In genomic region chr9:133356391-133357091, GRCh38 we compare ENCODE assay signal across 8 cellular contexts. TPM values are rescaled to one million over a fixed set of nuclear protein-coding genes. Genes with fewer than 3 reads are reported as not detected.
A peak's percentile ranks its signal among the peaks of the same experiment; 100 is the strongest.
DNase-seq lines count a peak whose midpoint lies in the region; ATAC-seq, FAIRE-seq and TF ChIP-seq lines count a peak whose summit lies in the region.

SURF1 (minus strand) TSS chr9:133356487; CDS start chr9:133356453, 34 bp downstream.
SURF2 (plus strand) TSS chr9:133356550; CDS start chr9:133356593, 43 bp downstream.

- no peak for TF ChIP-seq CTCF in pancreas (IDR thresholded peaks at IDR 0.05)
- TF ChIP-seq CTCF in thoracic aorta (IDR thresholded peaks at IDR 0.05), result no peak

- H3K4me1 ChIP-seq in pancreas, result peaks cover 7 to 17% (median 17%) of the 10 kb centered on the region in 3 donors
- H3K4me1 ChIP-seq in thoracic aorta (ENCODE audit: control insufficient read depth in 1 of 2, low read depth in 2 of 2), result peaks cover 15 to 28% of the 10 kb centered on the region in 2 donors

- H3K27ac Mint-ChIP-seq in activated naive CD4-positive, alpha-beta T cell treated with anti-CD3 and anti-CD28 coated beads, Interleukin-2, amount 50 U/mL, for 72 hours, result peak within 1 kb of the TSS; percentile 73 to 95

- intact Hi-C loops in Right ventricle myocardium inferior (cut with DNase I) (loop anchor here (10.0 kb wide), 1 partner anchor 322 kb away; the partner anchor contains the start of gene GTF3C5), pancreas (cut with DNase I) (loop anchor here in 1 of 3 donors (10.0 kb wide), 1 partner anchor 312 kb away; no protein-coding TSS in a partner anchor)

- no peaks in the 10 kb centered on the region for H3K9me3 Mint-ChIP-seq in activated naive CD4-positive, alpha-beta T cell treated with anti-CD3 and anti-CD28 coated beads, Interleukin-2, amount 50 U/mL, for 72 hours

- peaks cover 0 to 17% (median 11%) of the 10 kb centered on the region in 3 donors for H3K36me3 ChIP-seq in pancreas
- H3K36me3 ChIP-seq in thoracic aorta, result peaks cover 10% of the 10 kb centered on the region

- 1% methylated on average over 63 to 78 of the region's 78 CpGs for whole genome bisulfite sequencing in pancreas, 2 donors

- ATAC-seq in GM21526 (IDR thresholded peaks at IDR 0.05; ENCODE audit: low FRiP score, unreplicated experiment), result peak; percentile 39
- peak; percentile 77 to 86 for ATAC-seq in activated naive CD4-positive, alpha-beta T cell treated with anti-CD3 and anti-CD28 coated beads, Interleukin-2, amount 50 U/mL, for 72 hours
- peak; percentile 93 for ATAC-seq in Right ventricle myocardium inferior
- peak; percentile 85 to 96 (median 92) for ATAC-seq in pancreas
- peak; percentile 39 for ATAC-seq in thoracic aorta (ENCODE audit: insufficient number of reproducible peaks, low FRiP score, low read depth)

- DNase-seq in D341Med (ENCODE audit: low spot score), result peak; percentile 94
- peak; percentile 71 for DNase-seq in LHCN-M2 (ENCODE audit: low read depth)
- DNase-seq in SKM-1 treated with dmso at 0.1 percent for 144 hours (lab: John Stamatoyannopoulos, UW; ENCODE audit: unreplicated experiment), result peak; percentile 75
- DNase-seq in activated naive CD4-positive, alpha-beta T cell treated with anti-CD3 and anti-CD28 coated beads, Interleukin-2, amount 50 U/mL, for 72 hours (ENCODE audit: low spot score in 2 of 2), result peak; percentile 89 to 93
- DNase-seq in Right ventricle myocardium inferior (ENCODE audit: missing footprints), result peak; percentile 96
- DNase-seq in pancreas, result peak; percentile 84 to 97 (median 90)
- peak; percentile 45 for DNase-seq in thoracic aorta (ENCODE audit: low spot score)

- no peaks in the 10 kb centered on the region for H3K9me3 ChIP-seq in pancreas
- H3K9me3 ChIP-seq in thoracic aorta, result no peaks in the 10 kb centered on the region

- no peaks in the 10 kb centered on the region for H3K27me3 ChIP-seq in pancreas
- H3K27me3 ChIP-seq in thoracic aorta (replicated peaks; ENCODE audit: insufficient read depth), result no peaks in the 10 kb centered on the region

- FAIRE-seq in pancreas (lab: Jason Lieb, UNC), result no peak

- H3K27ac ChIP-seq in pancreas (peak within 1 kb of the TSS; percentile 37 to 53 (median 46)), thoracic aorta (peak within 1 kb of the TSS; percentile 56 to 58)

- peaks cover 0 to 3% of the 10 kb centered on the region in 2 donors for H3K36me3 Mint-ChIP-seq in activated naive CD4-positive, alpha-beta T cell treated with anti-CD3 and anti-CD28 coated beads, Interleukin-2, amount 50 U/mL, for 72 hours

- H3K4me3 ChIP-seq in pancreas (peak within 1 kb of the TSS; percentile 81 to 95 (median 88)), thoracic aorta (peak within 1 kb of the TSS; percentile 88)

RNA-seq across cellular contexts. Expression of gene SURF1, which starts in this region (rescaled TPM):
- total RNA-seq in LHCN-M2 (2014; rRNA removed) (12.2 and 22.8 TPM in 2 replicates), Right ventricle myocardium inferior (62.6 TPM), pancreas (10 to 100 TPM; 33.6 to 47.8 (median 37.2) TPM), thoracic aorta (10 to 100 TPM; 47.6 to 66.6 TPM)
- 48.0 TPM for polyA plus RNA-seq in LHCN-M2 (2012)
- 10 to 100 TPM; 20.2 to 24.9 TPM for total RNA-seq in activated naive CD4-positive, alpha-beta T cell treated with anti-CD3 and anti-CD28 coated beads, Interleukin-2, amount 50 U/mL, for 72 hours
- 10 to 100 TPM; 69.2 to 73.9 TPM for polyA plus RNA-seq in pancreas

RNA-seq across cellular contexts. Expression of gene SURF2, which starts in this region (rescaled TPM):
- total RNA-seq in LHCN-M2 (2014; rRNA removed), result 25.3 and 29.6 TPM in 2 replicates
- 32.7 TPM for polyA plus RNA-seq in LHCN-M2 (2012)
- total RNA-seq in activated naive CD4-positive, alpha-beta T cell treated with anti-CD3 and anti-CD28 coated beads, Interleukin-2, amount 50 U/mL, for 72 hours, result 10 to 100 TPM in 1 of 2 donors, 1 to 10 TPM in 1; 10.0 to 12.9 TPM
- 13.2 TPM for total RNA-seq in Right ventricle myocardium inferior
- total RNA-seq in pancreas, result 10 to 100 TPM in 4 of 6 donors, 1 to 10 TPM in 2; 7.8 to 18.7 (median 11.9) TPM
- 10 to 100 TPM; 37.3 to 52.4 TPM for polyA plus RNA-seq in pancreas
- 10 to 100 TPM in 1 of 2 donors, 1 to 10 TPM in 1; 7.0 to 13.3 TPM for total RNA-seq in thoracic aorta

Comparison
In these comparisons a context has a peak if more than half of its experiments do, and no peak if none do; other contexts are left out.
1. Peak in every context shown above with its lines: DNase-seq, ATAC-seq, H3K4me3 ChIP-seq and H3K27ac ChIP-seq.
2. DNase-seq: peak in every context shown above with its lines; median percentile 96 in Right ventricle myocardium inferior; 94 in D341Med; 91 in activated naive CD4-positive, alpha-beta T cell treated with anti-CD3 and anti-CD28 coated beads, Interleukin-2, amount 50 U/mL, for 72 hours; 90 in pancreas; 75 in SKM-1 treated with dmso at 0.1 percent for 144 hours; 71 in LHCN-M2; 45 in thoracic aorta.
3. ATAC-seq: peak in every context shown above with its lines; median percentile 93 in Right ventricle myocardium inferior; 92 in pancreas; 82 in activated naive CD4-positive, alpha-beta T cell treated with anti-CD3 and anti-CD28 coated beads, Interleukin-2, amount 50 U/mL, for 72 hours; 39 in GM21526; 39 in thoracic aorta.